In the genomic region with DNA sequence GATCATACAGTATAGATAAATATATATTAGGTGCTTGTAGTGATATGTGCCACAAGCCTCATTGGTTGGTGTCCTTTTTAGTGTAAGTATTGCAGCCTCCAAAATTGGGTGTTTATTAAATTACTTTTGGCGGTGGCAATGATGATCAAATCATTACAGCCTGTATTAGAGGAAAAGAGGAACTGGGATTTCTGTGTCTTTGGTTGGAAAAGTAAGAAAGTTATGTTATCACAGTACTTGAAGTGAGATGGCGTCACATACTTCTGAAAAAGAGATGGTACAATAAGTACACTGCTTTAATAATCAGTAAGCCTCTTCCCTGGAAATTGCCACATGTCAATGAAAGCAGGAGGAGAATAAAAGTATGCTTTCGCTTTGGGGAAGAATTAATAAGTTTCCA, we compare ENCODE assay signal across 8 cellular contexts. TPM values are rescaled to one million over a fixed set of nuclear protein-coding genes. Genes with fewer than 3 reads are reported as not detected.
DNase-seq lines count a peak whose midpoint lies in the region; ATAC-seq and TF ChIP-seq lines count a peak whose summit lies in the region.

No MANE protein-coding gene starts in this region.

- H3K27me3 ChIP-seq in SU-DHL-6 (ENCODE audit: low read length) (no peaks in the 10 kb centered on the region), testis (no peaks in the 10 kb centered on the region)

- ATAC-seq in activated T-cell treated with anti-CD3 and anti-CD28 coated beads, Interleukin-2, amount 50 U/mL, for 72 hours (replicated peaks in 1 of 2), result no peak

- peak overlapping the region; percentile 84 for H3K4me2 ChIP-seq in SU-DHL-6 (ENCODE audit: low read depth, low read length, poor library complexity, severe bottlenecking)

- H2AFZ ChIP-seq in SU-DHL-6 (ENCODE audit: low read depth, low read length, severe bottlenecking), result peak overlapping the region; percentile 92

- peak overlapping the region; percentile 57 for H3K9ac ChIP-seq in SU-DHL-6 (ENCODE audit: low read length)

- no peaks in the 10 kb centered on the region for H3K27me3 Mint-ChIP-seq in activated T-cell treated with anti-CD3 and anti-CD28 coated beads, Interleukin-2, amount 50 U/mL, for 72 hours (ENCODE audit: low read depth)

- no peaks in the 10 kb centered on the region for H3K9me2 ChIP-seq in SU-DHL-6 (replicated peaks; ENCODE audit: insufficient read depth, low read length)

- H3K79me2 ChIP-seq in SU-DHL-6 (ENCODE audit: insufficient read depth, low read length), result no peaks in the 10 kb centered on the region; the same call in 1 of the 2 replicates

- peaks cover 4% of the 10 kb centered on the region; the same call in 1 of the 2 replicates for H3F3A ChIP-seq in SU-DHL-6 (ENCODE audit: insufficient read depth)

- H3K36me3 ChIP-seq in SU-DHL-6 (ENCODE audit: low read length) (no peaks in the 10 kb centered on the region), testis (ENCODE audit: low read depth, missing control alignments) (no peaks in the 10 kb centered on the region)

- H3K4me3 ChIP-seq in SU-DHL-6 (ENCODE audit: insufficient read depth, low read length, poor library complexity, severe bottlenecking), result peak overlapping the region; percentile 74
- peak overlapping the region; percentile 64 for H3K4me3 ChIP-seq in iPS-18c (ENCODE audit: insufficient read depth, low read depth, low read length)
- H3K4me3 ChIP-seq in testis, result peak overlapping the region; percentile 67 to 80

- H3K27ac Mint-ChIP-seq in activated T-cell treated with anti-CD3 and anti-CD28 coated beads, Interleukin-2, amount 50 U/mL, for 72 hours, result peak overlapping the region; percentile 98

- TF ChIP-seq POLR2A in testis (IDR thresholded peaks at IDR 0.05), result no peak

- no peaks in the 10 kb centered on the region for H3K9me3 ChIP-seq in SU-DHL-6 (ENCODE audit: insufficient read depth, low read length)
- H3K9me3 ChIP-seq in iPS-18c (ENCODE audit: control insufficient read depth, insufficient read depth, low read length), result no peaks in the 10 kb centered on the region
- H3K9me3 ChIP-seq in testis, result no peaks in the 10 kb centered on the region

- TF ChIP-seq CTCF in SU-DHL-6 (IDR thresholded peaks at IDR 0.05; ENCODE audit: insufficient read depth, low read length, poor library complexity, severe bottlenecking), result no peak
- no peak for TF ChIP-seq CTCF in testis (IDR thresholded peaks at IDR 0.05)

- peaks cover 4 to 21% of the 10 kb centered on the region in 2 donors for H3K36me3 Mint-ChIP-seq in activated T-cell treated with anti-CD3 and anti-CD28 coated beads, Interleukin-2, amount 50 U/mL, for 72 hours (ENCODE audit: insufficient read depth in 2 of 2)

- 55 to 60% methylated on average over 3 of the region's 3 CpGs for WGBS in testis, 2 donors

- DNase-seq in activated T-cell treated with anti-CD3 and anti-CD28 coated beads, Interleukin-2, amount 50 U/mL, for 72 hours, result no peak
- DNase-seq in activated T-cell treated with anti-CD3 and anti-CD28 coated beads for 4 hours (no peak), testis (no peak), dedifferentiated amniotic fluid mesenchymal stem cell (ENCODE audit: extremely low spot score) (no peak), inferior parietal cortex (ENCODE audit: extremely low spot score) (no peak), cortex of kidney (lab: John Stamatoyannopoulos, UW) (no peak)

- H3K27ac ChIP-seq in SU-DHL-6 (ENCODE audit: low read depth, low read length) (no peak overlapping the region), testis (peak overlapping the region in 1 of 2 donors; percentile 91)

- intact Hi-C loops in testis (cut with DNase I; ENCODE audit: low total_unique reads), result no loop called here

- H3K4me3 Mint-ChIP-seq in activated T-cell treated with anti-CD3 and anti-CD28 coated beads, Interleukin-2, amount 50 U/mL, for 72 hours, result peak overlapping the region; percentile 97 to 98

- H3K4me1 ChIP-seq in testis, result no peaks in the 10 kb centered on the region

- no peaks in the 10 kb centered on the region for H3K9me3 Mint-ChIP-seq in activated T-cell treated with anti-CD3 and anti-CD28 coated beads, Interleukin-2, amount 50 U/mL, for 72 hours

- no peaks in the 10 kb centered on the region for H4K20me1 ChIP-seq in SU-DHL-6 (ENCODE audit: low read depth, low read length)

- peaks cover 48% of the 10 kb centered on the region for H3K4me1 Mint-ChIP-seq in activated T-cell treated with anti-CD3 and anti-CD28 coated beads, Interleukin-2, amount 50 U/mL, for 72 hours (ENCODE audit: low read depth)

RNA-seq across cellular contexts. Expression of gene MPZL3, which starts 0.5 kb away (rescaled TPM):
- total RNA-seq in activated T-cell treated with anti-CD3 and anti-CD28 coated beads, Interleukin-2, amount 50 U/mL, for 72 hours, result 10 to 100 TPM; 71.3 to 76.3 TPM
- total RNA-seq in testis, result 1 to 10 TPM; 2.4 to 3.2 TPM
- polyA plus RNA-seq in testis (ENCODE audit: insufficient read depth, low read depth, low replicate concordance), result 3.4 TPM

RNA-seq across cellular contexts. Expression of gene MPZL2, which starts 11.4 kb away (rescaled TPM):
- total RNA-seq in activated T-cell treated with anti-CD3 and anti-CD28 coated beads, Interleukin-2, amount 50 U/mL, for 72 hours, result 10 to 100 TPM; 10.1 to 12.9 TPM
- 1 to 10 TPM; 1.7 to 3.0 TPM for total RNA-seq in testis
- polyA plus RNA-seq in testis (ENCODE audit: insufficient read depth, low read depth, low replicate concordance), result 4.2 TPM

RNA-seq across cellular contexts. Expression of gene JAML, which starts 27.9 kb away (rescaled TPM):
- 100 to 1,000 TPM; 272 to 369 TPM for total RNA-seq in activated T-cell treated with anti-CD3 and anti-CD28 coated beads, Interleukin-2, amount 50 U/mL, for 72 hours
- 1 to 10 TPM; 1.9 to 3.5 TPM for total RNA-seq in testis
- polyA plus RNA-seq in testis (ENCODE audit: insufficient read depth, low read depth, low replicate concordance), result 9.7 TPM

RNA-seq across cellular contexts. Expression of gene CD3E, which starts 51.8 kb away (rescaled TPM):
- 100 to 1,000 TPM; 404 to 419 TPM for total RNA-seq in activated T-cell treated with anti-CD3 and anti-CD28 coated beads, Interleukin-2, amount 50 U/mL, for 72 hours
- total RNA-seq in testis, result under 1 TPM in 1 of 2 donors, not detected in 1; 0.50 TPM
- polyA plus RNA-seq in testis (ENCODE audit: insufficient read depth, low read depth, low replicate concordance), result 6.1 TPM

Comparison
In these comparisons a context has a peak if more than half of its experiments do, and no peak if none do; other contexts are left out.
1. RNA of gene MPZL3, which starts 0.5 kb away (total RNA-seq): 71.3 to 76.3 TPM in activated T-cell treated with anti-CD3 and anti-CD28 coated beads, Interleukin-2, amount 50 U/mL, for 72 hours; 2.4 to 3.2 TPM in testis; every median in the first group is over 10 times any median in the second.
2. RNA of gene JAML, which starts 27.9 kb away (total RNA-seq): 272 to 369 TPM in activated T-cell treated with anti-CD3 and anti-CD28 coated beads, Interleukin-2, amount 50 U/mL, for 72 hours; 1.9 to 3.5 TPM in testis; every median in the first group is over 10 times any median in the second.
3. Peak in every context shown above with its lines, with median percentiles within 50 percentile points of each other: H3K4me3 ChIP-seq.